24 cellular contexts compared by ENCODE assay signal in genomic region chrX:29535212-29536162, GRCh38.
DNase-seq lines count a peak whose midpoint lies in the region; ATAC-seq, FAIRE-seq and TF ChIP-seq lines count a peak whose summit lies in the region.
"Had no signal": no experiment of that assay in that cellular context is flagged by ENCODE, and none has a peak within 500 bp of the region (broad histone marks: within the 10 kb centered on the region; RNA-seq: fewer than 3 reads in every experiment).

No MANE protein-coding gene starts in this region.

- no peaks in the 10 kb centered on the region for H3K4me1 Mint-ChIP-seq in T-helper 17 cell
- no peaks in the 10 kb centered on the region for H3K4me1 Mint-ChIP-seq in activated T-cell treated with anti-CD3 and anti-CD28 coated beads, Interleukin-2, amount 50 U/mL, for 24 hours (ENCODE audit: low read depth)
- H3K4me1 Mint-ChIP-seq: H9; immature natural killer cell; natural killer cell; stimulated activated naive B cell treated with anti-CD40 and anti-IgM and Interleukin-4, amounts not matched to agents 10 μg/mL and 1 μg/mL and 100 μg/mL, for 72 hours had no signal

- H3K27me3 Mint-ChIP-seq in T-helper 17 cell = no peaks in the 10 kb centered on the region
- H3K27me3 Mint-ChIP-seq in activated T-cell treated with anti-CD3 and anti-CD28 coated beads, Interleukin-2, amount 50 U/mL, for 24 hours = no peaks in the 10 kb centered on the region
- H3K27me3 Mint-ChIP-seq: dendritic cell treated with granulocyte-macrophage colony-stimulating factor and Interleukin-4, amounts not matched to agents 40 ng/mL and 50 ng/mL, for 4 days; progenitor cell of endocrine pancreas; stimulated activated naive B cell treated with anti-CD40 and anti-IgM and Interleukin-4, amounts not matched to agents 10 μg/mL and 1 μg/mL and 100 μg/mL, for 72 hours had no signal

- TF ChIP-seq CTCF in fibroblast of pulmonary artery (IDR thresholded peaks at IDR 0.05; ENCODE audit: low read length, missing control alignments) = no peak

- no peak for ATAC-seq in T-helper 17 cell
- ATAC-seq: natural killer cell; stimulated activated naive B cell treated with anti-CD40 and anti-IgM and Interleukin-4, amounts not matched to agents 10 μg/mL and 1 μg/mL and 100 μg/mL, for 72 hours had no signal

- no peak overlapping the region for H3K4me3 ChIP-seq in fibroblast of pulmonary artery (replicated peaks; ENCODE audit: low read depth, low read length)
- H3K4me3 ChIP-seq: ascending aorta, SK-N-MC had no signal

- FAIRE-seq in urothelium cell line (lab: Jason Lieb, UNC) = no peak
- no peak for FAIRE-seq in RCC 7860 (lab: Jason Lieb, UNC)

- no peak overlapping the region for H3K27ac Mint-ChIP-seq in T-helper 17 cell
- no peak overlapping the region for H3K27ac Mint-ChIP-seq in activated T-cell treated with anti-CD3 and anti-CD28 coated beads, Interleukin-2, amount 50 U/mL, for 24 hours
- H3K27ac Mint-ChIP-seq: dendritic cell treated with granulocyte-macrophage colony-stimulating factor and Interleukin-4, amounts not matched to agents 40 ng/mL and 50 ng/mL, for 4 days; H9; immature natural killer cell; natural killer cell; progenitor cell of endocrine pancreas; stimulated activated naive B cell treated with anti-CD40 and anti-IgM and Interleukin-4, amounts not matched to agents 10 μg/mL and 1 μg/mL and 100 μg/mL, for 72 hours had no signal

- H3K36me3 Mint-ChIP-seq in T-helper 17 cell (ENCODE audit: low read depth) = no peaks in the 10 kb centered on the region
- no peaks in the 10 kb centered on the region for H3K36me3 Mint-ChIP-seq in activated T-cell treated with anti-CD3 and anti-CD28 coated beads, Interleukin-2, amount 50 U/mL, for 24 hours (ENCODE audit: low read depth)
- H3K36me3 Mint-ChIP-seq: immature natural killer cell; natural killer cell; stimulated activated naive B cell treated with anti-CD40 and anti-IgM and Interleukin-4, amounts not matched to agents 10 μg/mL and 1 μg/mL and 100 μg/mL, for 72 hours had no signal

- no peaks in the 10 kb centered on the region for H3K9me3 ChIP-seq in T-helper 17 cell (ENCODE audit: control insufficient read depth, low read length, poor library complexity, severe bottlenecking)
- H3K9me3 ChIP-seq: ascending aorta had no signal

- peak; percentile 41 for DNase-seq in HT-29 (ENCODE audit: low spot score)
- DNase-seq in SW480 (ENCODE audit: low spot score) = peak; percentile 2
- peak; percentile 35 for DNase-seq in fibroblast of pulmonary artery (ENCODE audit: low read depth)
- peak; percentile 2 for DNase-seq in urothelium cell line (ENCODE audit: low spot score)
- no peak for DNase-seq in RCC 7860 (ENCODE audit: low spot score)
- no peak for DNase-seq in T-helper 17 cell
- DNase-seq in activated T-cell treated with anti-CD3 and anti-CD28 coated beads, Interleukin-2, amount 50 U/mL, for 24 hours = no peak
- DNase-seq: activated CD4-positive, alpha-beta T cell treated with anti-CD3 and anti-CD28 coated beads for 4 hours; activated gamma-delta T cell; C1 segment of cervical spinal cord; DMS79 treated with DMSO at 0.1 percent for 48 hours; erythroblast; H9; head of caudate nucleus; immature natural killer cell; natural killer cell; NCI-H2081; NCI-H524; stimulated activated naive B cell treated with anti-CD40 and anti-IgM and Interleukin-4, amounts not matched to agents 10 μg/mL and 1 μg/mL and 100 μg/mL, for 72 hours; trophoblast cell had no signal

- no peaks in the 10 kb centered on the region for H3K9me3 Mint-ChIP-seq in activated T-cell treated with anti-CD3 and anti-CD28 coated beads, Interleukin-2, amount 50 U/mL, for 24 hours
- H3K9me3 Mint-ChIP-seq: dendritic cell treated with granulocyte-macrophage colony-stimulating factor and Interleukin-4, amounts not matched to agents 40 ng/mL and 50 ng/mL, for 4 days; stimulated activated naive B cell treated with anti-CD40 and anti-IgM and Interleukin-4, amounts not matched to agents 10 μg/mL and 1 μg/mL and 100 μg/mL, for 72 hours had no signal

- H3K4me3 Mint-ChIP-seq in T-helper 17 cell = no peak overlapping the region
- H3K4me3 Mint-ChIP-seq in activated T-cell treated with anti-CD3 and anti-CD28 coated beads, Interleukin-2, amount 50 U/mL, for 24 hours = no peak overlapping the region
- H3K4me3 Mint-ChIP-seq: dendritic cell treated with granulocyte-macrophage colony-stimulating factor and Interleukin-4, amounts not matched to agents 40 ng/mL and 50 ng/mL, for 4 days; H9; immature natural killer cell; natural killer cell; stimulated activated naive B cell treated with anti-CD40 and anti-IgM and Interleukin-4, amounts not matched to agents 10 μg/mL and 1 μg/mL and 100 μg/mL, for 72 hours had no signal

Comparison
In these comparisons a context has a peak if more than half of its experiments do, and no peak if none do; other contexts are left out.
1. DNase-seq: peak in HT-29 (single experiment), SW480 (single experiment), fibroblast of pulmonary artery (single experiment) and urothelium cell line (single experiment); none in RCC 7860 (single experiment), T-helper 17 cell (0 of 3) and activated T-cell treated with anti-CD3 and anti-CD28 coated beads, Interleukin-2, amount 50 U/mL, for 24 hours (single experiment).